ENCODE assay signal across 21 cellular contexts in the genomic region with DNA sequence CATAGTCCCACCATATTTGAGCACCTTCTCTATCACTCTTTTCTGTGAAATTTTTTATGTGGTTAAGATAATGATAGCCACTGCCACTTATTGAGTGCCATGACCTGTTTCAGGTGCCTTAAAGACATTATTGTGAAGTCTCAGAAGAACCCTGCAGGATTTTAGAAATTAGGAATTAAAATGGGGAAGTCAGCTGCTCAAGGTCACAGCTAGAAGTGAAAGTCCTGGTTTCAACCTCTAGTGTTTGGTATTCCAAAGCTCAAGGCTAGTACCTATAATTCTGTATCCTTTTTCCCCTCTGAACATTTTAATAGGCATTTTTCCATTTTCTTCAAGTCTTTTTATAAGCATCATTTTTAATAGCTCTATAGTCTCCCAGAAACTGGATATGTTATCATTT. TPM values are rescaled to one million over a fixed set of nuclear protein-coding genes. Genes with fewer than 3 reads are reported as not detected.
DNase-seq lines count a peak whose midpoint lies in the region; ATAC-seq, FAIRE-seq and TF ChIP-seq lines count a peak whose summit lies in the region.
"Had no signal": no experiment of that assay in that cellular context is flagged by ENCODE, and none has a peak within 500 bp of the region (broad histone marks: within the 10 kb centered on the region; RNA-seq: fewer than 3 reads in every experiment).

No MANE protein-coding gene starts in this region.

- no peak overlapping the region for H3K4me3 ChIP-seq in CD4-positive, CD25-positive, alpha-beta regulatory T cell (ENCODE audit: low read depth, low read length)
- H3K4me3 ChIP-seq in neutrophil (ENCODE audit: low read depth in 1 of 2, low read length in 1 of 2) = no peak overlapping the region
- no peak overlapping the region for H3K4me3 ChIP-seq in adrenal gland
- H3K4me3 ChIP-seq: MG63, PC-9 had no signal

- no peaks in the 10 kb centered on the region for H3K9me3 ChIP-seq in CD4-positive, CD25-positive, alpha-beta regulatory T cell (ENCODE audit: control insufficient read depth in 2 of 2, low read length in 2 of 2)
- H3K9me3 ChIP-seq in T-helper 17 cell (ENCODE audit: control insufficient read depth, low read length, poor library complexity, severe bottlenecking) = no peaks in the 10 kb centered on the region
- no peaks in the 10 kb centered on the region for H3K9me3 ChIP-seq in neutrophil
- no peaks in the 10 kb centered on the region for H3K9me3 ChIP-seq in adrenal gland (replicated peaks in 1 of 3)
- H3K9me3 ChIP-seq: MG63 had no signal

- no peaks in the 10 kb centered on the region for H3K27me3 ChIP-seq in CD4-positive, CD25-positive, alpha-beta regulatory T cell (ENCODE audit: control insufficient read depth, insufficient read depth, low read length)
- H3K27me3 ChIP-seq in neutrophil (no peaks in the 10 kb centered on the region), adrenal gland (no peaks in the 10 kb centered on the region)
- H3K27me3 ChIP-seq: MG63 had no signal

- FAIRE-seq in GM12891 (lab: Jason Lieb, UNC) = no peak
- FAIRE-seq: D721Med, HTR-8/SVneo had no signal

- no peaks in the 10 kb centered on the region for H3K27me3 Mint-ChIP-seq in CD4-positive, CD25-positive, alpha-beta regulatory T cell
- no peaks in the 10 kb centered on the region for H3K27me3 Mint-ChIP-seq in T-helper 17 cell

- no peaks in the 10 kb centered on the region for H3K9me3 Mint-ChIP-seq in CD4-positive, CD25-positive, alpha-beta regulatory T cell

- CTCF ChIA-PET in HEK293T (lab: Yijun Ruan, JAX) = interaction anchor here (0.7 to 1.1 kb wide), 2 partner anchors 11 to 13 kb away, joined by 4 read pairs; no protein-coding TSS in a partner anchor

- peak overlapping the region in 2 of 3 donors; percentile 71 to 89 for H3K27ac Mint-ChIP-seq in CD4-positive, CD25-positive, alpha-beta regulatory T cell
- H3K27ac Mint-ChIP-seq in T-helper 17 cell = peak overlapping the region; percentile 75

- no peak for DNase-seq in CD4-positive, CD25-positive, alpha-beta regulatory T cell
- no peak for DNase-seq in GM12891 (ENCODE audit: insufficient read length, low spot score)
- no peak for DNase-seq in T-helper 17 cell
- no peak for DNase-seq in adrenal gland
- no peak for DNase-seq in HEK293T (ENCODE audit: extremely low spot score)
- DNase-seq: DMS79, IMR-90, MG63, NCI-H1105 treated with DMSO at 0.1 percent for 48 hours, NCI-H1694, NCI-H2081 treated with DMSO at 0.1 percent for 48 hours, NCI-H748 treated with DMSO at 0.1 percent for 48 hours, PC-9, SIG-M5, T-helper 1 cell had no signal

- H3K36me3 Mint-ChIP-seq in CD4-positive, CD25-positive, alpha-beta regulatory T cell = peaks cover 62% of the 10 kb centered on the region
- peaks cover 27% of the 10 kb centered on the region for H3K36me3 Mint-ChIP-seq in T-helper 17 cell (ENCODE audit: low read depth)

- no peak for ATAC-seq in CD4-positive, CD25-positive, alpha-beta regulatory T cell (ENCODE audit: low read depth in 2 of 2)
- ATAC-seq in T-helper 17 cell (no peak), HG03565 (IDR thresholded peaks at IDR 0.05; ENCODE audit: unreplicated experiment) (no peak)
- ATAC-seq: SK-N-SH treated with all-trans-retinoic acid at 6 μM for 48 hours had no signal

- TF ChIP-seq POLR2A in GM12891 (IDR thresholded peaks at IDR 0.05; ENCODE audit: low read depth, low read length) (no peak), adrenal gland (IDR thresholded peaks at IDR 0.05) (no peak)

- H3K27ac ChIP-seq in CD4-positive, CD25-positive, alpha-beta regulatory T cell (ENCODE audit: insufficient read depth, low read length, poor library complexity, severe bottlenecking) = no peak overlapping the region
- H3K27ac ChIP-seq in neutrophil (peak overlapping the region; percentile 29), adrenal gland (no peak overlapping the region)
- H3K27ac ChIP-seq: PC-9, RWPE1 had no signal

- peaks cover 65% of the 10 kb centered on the region for H3K36me3 ChIP-seq in CD4-positive, CD25-positive, alpha-beta regulatory T cell (ENCODE audit: control insufficient read depth, insufficient read depth, low read length)
- H3K36me3 ChIP-seq in neutrophil (peaks cover 84% of the 10 kb centered on the region), adrenal gland (replicated peaks in 1 of 2) (peaks cover 0 to 18% of the 10 kb centered on the region in 2 donors)
- H3K36me3 ChIP-seq: MG63 had no signal

- no peak for TF ChIP-seq CTCF in neutrophil (IDR thresholded peaks at IDR 0.05)
- no peak for TF ChIP-seq CTCF in adrenal gland (IDR thresholded peaks at IDR 0.05)

- no peak overlapping the region for H3K4me3 Mint-ChIP-seq in CD4-positive, CD25-positive, alpha-beta regulatory T cell
- no peak overlapping the region for H3K4me3 Mint-ChIP-seq in T-helper 17 cell

- POLR2A ChIA-PET in HEK293T (lab: Yijun Ruan, JAX) = no interaction called here

- intact Hi-C loops in adrenal gland (cut with DNase I) = no loop called here

- peaks cover 28 to 50% (median 33%) of the 10 kb centered on the region in 4 donors for H3K4me1 Mint-ChIP-seq in CD4-positive, CD25-positive, alpha-beta regulatory T cell
- peaks cover 52% of the 10 kb centered on the region for H3K4me1 Mint-ChIP-seq in T-helper 17 cell

- H3K4me1 ChIP-seq in CD4-positive, CD25-positive, alpha-beta regulatory T cell (ENCODE audit: control insufficient read depth, insufficient read depth, low read length, poor library complexity, severe bottlenecking) = peaks cover 16% of the 10 kb centered on the region
- H3K4me1 ChIP-seq in neutrophil (ENCODE audit: control insufficient read depth in 1 of 2, insufficient read depth in 1 of 2, low read depth in 1 of 2, low read length in 1 of 2) = no peaks in the 10 kb centered on the region
- H3K4me1 ChIP-seq in adrenal gland (replicated peaks in 1 of 2) = no peaks in the 10 kb centered on the region

TF ChIP-seq in GM12891, 5 proteins besides CTCF, POLR2A, EP300 and RAD21:
- TF ChIP-seq TAF1 (IDR thresholded peaks at IDR 0.05; ENCODE audit: low read depth, low read length) = no peak
- TF ChIP-seq PAX5 (IDR thresholded peaks at IDR 0.05; ENCODE audit: insufficient read depth, low read length, severe bottlenecking) = no peak
- no peak for TF ChIP-seq POLR2AphosphoS5 (IDR thresholded peaks at IDR 0.05; ENCODE audit: low read depth, low read length)
- no peak for TF ChIP-seq POU2F2 (IDR thresholded peaks at IDR 0.05; ENCODE audit: low read depth, low read length)
- TF ChIP-seq SPI1 (IDR thresholded peaks at IDR 0.05; ENCODE audit: low read depth, low read length) = peak; percentile 48; the same call in 1 of the 2 replicates

TF ChIP-seq in HEK293T, 16 proteins besides CTCF, POLR2A, EP300 and RAD21:
- TF ChIP-seq HDGF (IDR thresholded peaks at IDR 0.05; ENCODE audit: borderline replicate concordance) = no peak
- TF ChIP-seq FOXK2 (IDR thresholded peaks at IDR 0.05) = no peak
- no peak for TF ChIP-seq LEF1 (IDR thresholded peaks at IDR 0.05; ENCODE audit: borderline replicate concordance)
- TF ChIP-seq SP1 (IDR thresholded peaks at IDR 0.05) = no peak
- no peak for TF ChIP-seq NFRKB (IDR thresholded peaks at IDR 0.05)
- TF ChIP-seq, protein P1, sequence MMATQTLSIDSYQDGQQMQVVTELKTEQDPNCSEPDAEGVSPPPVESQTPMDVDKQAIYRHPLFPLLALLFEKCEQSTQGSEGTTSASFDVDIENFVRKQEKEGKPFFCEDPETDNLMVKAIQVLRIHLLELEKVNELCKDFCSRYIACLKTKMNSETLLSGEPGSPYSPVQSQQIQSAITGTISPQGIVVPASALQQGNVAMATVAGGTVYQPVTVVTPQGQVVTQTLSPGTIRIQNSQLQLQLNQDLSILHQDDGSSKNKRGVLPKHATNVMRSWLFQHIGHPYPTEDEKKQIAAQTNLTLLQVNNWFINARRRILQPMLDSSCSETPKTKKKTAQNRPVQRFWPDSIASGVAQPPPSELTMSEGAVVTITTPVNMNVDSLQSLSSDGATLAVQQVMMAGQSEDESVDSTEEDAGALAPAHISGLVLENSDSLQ (IDR thresholded peaks at IDR 0.05) = no peak
- TF ChIP-seq ELF4 (IDR thresholded peaks at IDR 0.05) = no peak
- no peak for TF ChIP-seq ARNT (IDR thresholded peaks at IDR 0.05)
- TF ChIP-seq CTBP1 (IDR thresholded peaks at IDR 0.05; ENCODE audit: borderline replicate concordance) = no peak
- TF ChIP-seq FOXA1 (IDR thresholded peaks at IDR 0.05) = no peak
- TF ChIP-seq BHLHE40 (IDR thresholded peaks at IDR 0.05; ENCODE audit: borderline replicate concordance) = no peak
- TF ChIP-seq ZNF384 (IDR thresholded peaks at IDR 0.05) = no peak
- TF ChIP-seq FOXM1 (IDR thresholded peaks at IDR 0.05; ENCODE audit: borderline replicate concordance) = no peak
- no peak for TF ChIP-seq TARDBP (IDR thresholded peaks at IDR 0.05)
- TF ChIP-seq SUZ12 (IDR thresholded peaks at IDR 0.05) = no peak
- TF ChIP-seq L3MBTL2 (conservative IDR thresholded peaks at IDR 0.05) = no peak

RNA-seq across cellular contexts. Expression of gene RRM1, which starts 9.0 kb away (rescaled TPM):
- 76.9 TPM for total RNA-seq in CD4-positive, CD25-positive, alpha-beta regulatory T cell
- polyA plus RNA-seq in CD4-positive, CD25-positive, alpha-beta regulatory T cell = 10 to 100 TPM; 52.3 to 83.3 (median 60.7) TPM
- 90.9 TPM for polyA plus RNA-seq in GM12891 (2012; ENCODE audit: low read depth, missing spikeins)
- total RNA-seq in T-helper 17 cell = 10 to 100 TPM; 54.9 to 66.5 TPM
- 10 to 100 TPM; 36.3 to 78.8 (median 58.8) TPM for total RNA-seq in adrenal gland
- 10 to 100 TPM in 1 of 3 donors, 1 to 10 TPM in 2; 7.2 to 85.6 (median 7.3) TPM for polyA plus RNA-seq in adrenal gland
